16 cellular contexts compared by ENCODE assay signal in the genomic region with DNA sequence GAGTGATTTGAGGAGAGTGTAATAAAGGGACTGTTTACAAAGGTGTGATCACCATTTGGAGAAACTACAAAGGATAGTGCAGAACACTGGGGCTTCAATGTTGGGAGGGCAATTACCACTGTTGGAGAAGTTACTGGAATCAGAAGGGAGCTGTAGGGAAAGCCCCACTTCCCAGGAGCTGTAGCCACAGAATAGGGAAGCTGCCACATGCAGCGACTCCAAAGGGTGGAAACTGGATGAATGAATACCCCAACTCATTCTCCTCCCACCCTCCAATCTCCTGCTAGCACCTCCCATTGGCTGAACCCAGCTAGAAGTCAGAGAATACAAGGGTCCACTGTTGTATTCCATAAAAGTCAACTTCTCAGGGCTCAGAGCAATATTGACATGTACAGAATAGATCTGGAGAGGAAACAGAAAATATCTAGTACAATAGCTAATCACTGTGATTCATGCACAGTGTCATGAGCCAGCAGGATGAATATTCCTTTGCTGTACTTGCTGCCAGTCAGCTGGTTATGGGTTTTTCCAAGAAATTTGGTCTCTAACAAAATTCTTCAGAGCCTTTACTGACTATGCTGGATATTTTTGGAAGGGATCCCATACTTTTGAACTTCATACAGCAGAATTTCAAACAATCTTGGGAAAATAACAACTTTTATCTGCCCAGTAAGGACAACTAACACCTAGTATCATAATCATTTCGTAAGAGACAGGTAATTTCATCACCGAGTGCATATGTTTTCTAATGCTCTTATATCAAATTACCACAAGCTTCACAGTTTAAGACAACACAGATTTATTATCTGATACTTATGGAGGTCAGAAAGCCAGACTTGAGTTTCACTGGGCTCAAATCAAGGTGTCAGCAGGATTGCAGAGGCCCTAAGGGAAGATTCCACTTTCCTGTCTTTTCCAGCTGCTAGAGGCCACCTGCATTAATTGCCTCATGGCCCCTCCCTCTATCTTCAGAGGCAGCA. TPM values are rescaled to one million over a fixed set of nuclear protein-coding genes. Genes with fewer than 3 reads are reported as not detected.
DNase-seq lines count a peak whose midpoint lies in the region; ATAC-seq, FAIRE-seq and TF ChIP-seq lines count a peak whose summit lies in the region.
"Had no signal": no experiment of that assay in that cellular context is flagged by ENCODE, and none has a peak within 500 bp of the region (broad histone marks: within the 10 kb centered on the region; RNA-seq: fewer than 3 reads in every experiment).

No MANE protein-coding gene starts in this region.

- POLR2A ChIA-PET in endothelial cell of umbilical vein (lab: Charles Lee), result interaction anchor here (0.7 to 2.2 kb wide), 2 partner anchors 39 to 99 kb away, joined by 4 to 10 read pairs; partner anchors contain the start of genes CD274 and PDCD1LG2
- POLR2A ChIA-PET in HEK293T (lab: Yijun Ruan, JAX), result no interaction called here

- H3K9ac ChIP-seq in endothelial cell of umbilical vein (replicated peaks; ENCODE audit: extremely low read depth, insufficient read depth, low read length), result no peak overlapping the region

- BruUV-seq in endothelial cell of umbilical vein (replicated peaks; lab: Mats Ljungman, UMichigan), result TSS peak; percentile 43

- TF ChIP-seq CTCF in endothelial cell of umbilical vein (IDR thresholded peaks at IDR 0.05; ENCODE audit: extremely low read depth in 1 of 2, insufficient read depth in 1 of 2, low read depth in 1 of 2, low read length in 2 of 2) (no peak), omental fat pad (IDR thresholded peaks at IDR 0.05) (no peak), glutamatergic neuron (IDR thresholded peaks at IDR 0.05; ENCODE audit: partially characterized antibody, unreplicated experiment) (no peak), tibial artery (IDR thresholded peaks at IDR 0.05) (no peak)

- no peaks in the 10 kb centered on the region for H3K36me3 Mint-ChIP-seq in glutamatergic neuron (ENCODE audit: unreplicated experiment)
- no peaks in the 10 kb centered on the region for H3K36me3 Mint-ChIP-seq in activated T-cell treated with anti-CD3 and anti-CD28 coated beads, Interleukin-2, amount 50 U/mL, for 4 hours (ENCODE audit: insufficient read depth)

- no peak overlapping the region for H2AFZ ChIP-seq in endothelial cell of umbilical vein (ENCODE audit: low read depth, low read length)

- dilution Hi-C loops in endothelial cell of umbilical vein (cut with MboI; ENCODE audit: extremely low pct_ligation_motif_present, low sequenced_read_pairs), result no loop called here

- H3K27me3 ChIP-seq in endothelial cell of umbilical vein (ENCODE audit: control insufficient read depth in 2 of 2, insufficient read depth in 2 of 2, low read length in 2 of 2) (no peaks in the 10 kb centered on the region), tibial artery (no peaks in the 10 kb centered on the region)

- intact Hi-C loops in endothelial cell of umbilical vein (cut with micrococcal nuclease) (loop anchor here (1.0 kb wide), 1 partner anchor 40 kb away; the partner anchor contains the start of gene PDCD1LG2), tibial artery (cut with DNase I; ENCODE audit: low total_unique reads) (no loop called here)

- peaks cover 2% of the 10 kb centered on the region for H3K27me3 Mint-ChIP-seq in glutamatergic neuron (ENCODE audit: unreplicated experiment)
- H3K27me3 Mint-ChIP-seq in activated T-cell treated with anti-CD3 and anti-CD28 coated beads, Interleukin-2, amount 50 U/mL, for 4 hours (ENCODE audit: low read depth), result no peaks in the 10 kb centered on the region
- H3K27me3 Mint-ChIP-seq: progenitor cell of endocrine pancreas; stimulated activated naive CD8-positive, alpha-beta T cell treated with anti-CD3 and anti-CD28 coated beads, Interleukin-15, Interleukin-2, amounts not matched to agents 100 ng/mL and 50 ng/mL, for 24 hours had no signal

- H3K9me3 ChIP-seq in endothelial cell of umbilical vein (replicated peaks; ENCODE audit: control insufficient read depth, insufficient read depth, low read length), result no peaks in the 10 kb centered on the region
- H3K9me3 ChIP-seq in tibial artery, result no peaks in the 10 kb centered on the region

- no peaks in the 10 kb centered on the region for H3K4me1 Mint-ChIP-seq in glutamatergic neuron (ENCODE audit: low read depth, unreplicated experiment)
- peaks cover 7% of the 10 kb centered on the region for H3K4me1 Mint-ChIP-seq in activated T-cell treated with anti-CD3 and anti-CD28 coated beads, Interleukin-2, amount 50 U/mL, for 4 hours (ENCODE audit: low read depth)

- peak overlapping the region; percentile 42 for H3K27ac ChIP-seq in endothelial cell of umbilical vein (ENCODE audit: insufficient read depth, low read depth, low read length)
- H3K27ac ChIP-seq in tibial artery, result no peak overlapping the region
- H3K27ac ChIP-seq: C4-2B had no signal

- no peaks in the 10 kb centered on the region for H3K9me1 ChIP-seq in endothelial cell of umbilical vein (replicated peaks; ENCODE audit: control insufficient read depth, extremely low read depth, insufficient read depth, low read length)

- H3K4me3 ChIP-seq in endothelial cell of umbilical vein (replicated peaks in 1 of 3; ENCODE audit: insufficient read depth in 1 of 3, low read depth in 1 of 3, low read length in 3 of 3) (no peak overlapping the region), tibial artery (no peak overlapping the region)

- peak; percentile 78 for FAIRE-seq in endothelial cell of umbilical vein (lab: Jason Lieb, UNC)
- FAIRE-seq: TTC549 had no signal

- H3K4me3 Mint-ChIP-seq in glutamatergic neuron (ENCODE audit: unreplicated experiment), result no peak overlapping the region
- H3K4me3 Mint-ChIP-seq in activated T-cell treated with anti-CD3 and anti-CD28 coated beads, Interleukin-2, amount 50 U/mL, for 4 hours, result no peak overlapping the region
- H3K4me3 Mint-ChIP-seq: stimulated activated naive CD8-positive, alpha-beta T cell treated with anti-CD3 and anti-CD28 coated beads, Interleukin-15, Interleukin-2, amounts not matched to agents 100 ng/mL and 50 ng/mL, for 24 hours had no signal

- peaks cover 1% of the 10 kb centered on the region for H3K9me3 Mint-ChIP-seq in glutamatergic neuron (ENCODE audit: unreplicated experiment)
- no peaks in the 10 kb centered on the region for H3K9me3 Mint-ChIP-seq in activated T-cell treated with anti-CD3 and anti-CD28 coated beads, Interleukin-2, amount 50 U/mL, for 4 hours
- H3K9me3 Mint-ChIP-seq: stimulated activated naive CD8-positive, alpha-beta T cell treated with anti-CD3 and anti-CD28 coated beads, Interleukin-15, Interleukin-2, amounts not matched to agents 100 ng/mL and 50 ng/mL, for 24 hours had no signal

- CTCF ChIA-PET in endothelial cell of umbilical vein (lab: Charles Lee), result interaction anchor here (0.9 to 1.6 kb wide), 5 partner anchors 19 to 364 kb away, joined by 3 to 7 read pairs (median 5); no protein-coding TSS in a partner anchor
- CTCF ChIA-PET in HEK293T (lab: Yijun Ruan, JAX), result no interaction called here

- H3K4me1 ChIP-seq in endothelial cell of umbilical vein (ENCODE audit: control insufficient read depth, extremely low read depth, insufficient read depth, low read length) (peaks cover 39% of the 10 kb centered on the region), tibial artery (peaks cover 0 to 50% (median 14%) of the 10 kb centered on the region in 4 donors)

- H3K27ac Mint-ChIP-seq in glutamatergic neuron (ENCODE audit: unreplicated experiment), result no peak overlapping the region
- H3K27ac Mint-ChIP-seq: progenitor cell of endocrine pancreas; stimulated activated naive CD8-positive, alpha-beta T cell treated with anti-CD3 and anti-CD28 coated beads, Interleukin-15, Interleukin-2, amounts not matched to agents 100 ng/mL and 50 ng/mL, for 24 hours had no signal

- peak; percentile 73 for ATAC-seq in omental fat pad (ENCODE audit: low FRiP score)
- no peak for ATAC-seq in activated T-cell treated with anti-CD3 and anti-CD28 coated beads, Interleukin-2, amount 50 U/mL, for 4 hours

- H3K79me2 ChIP-seq in endothelial cell of umbilical vein (ENCODE audit: control insufficient read depth, insufficient read depth, low read length), result no peaks in the 10 kb centered on the region

- no peaks in the 10 kb centered on the region for H4K20me1 ChIP-seq in endothelial cell of umbilical vein (replicated peaks; ENCODE audit: control insufficient read depth, extremely low read depth, insufficient read depth, low read length)

- DNase-seq in ELF-1 (ENCODE audit: low read depth, low spot score), result peak; percentile 56
- peak; percentile 25 for DNase-seq in RKO (ENCODE audit: low spot score)
- peak; percentile 76 for DNase-seq in endothelial cell of umbilical vein (ENCODE audit: low read depth, low spot score)
- no peak for DNase-seq in omental fat pad (ENCODE audit: low spot score)
- no peak for DNase-seq in glutamatergic neuron
- DNase-seq in HEK293T (ENCODE audit: extremely low spot score), result no peak
- DNase-seq in tibial artery, result no peak
- DNase-seq in activated T-cell treated with anti-CD3 and anti-CD28 coated beads, Interleukin-2, amount 50 U/mL, for 4 hours, result no peak
- DNase-seq: effector memory CD4-positive, alpha-beta T cell; MV-4-11; NCI-H446 treated with DMSO at 0.1 percent for 48 hours; stimulated activated CD4-positive, alpha-beta T cell treated with anti-CD3 and anti-CD28 coated beads, Interleukin-4, amount 100 ng/mL, for 24 hours had no signal

- H3K4me2 ChIP-seq in endothelial cell of umbilical vein (ENCODE audit: insufficient read depth, low read length), result peak overlapping the region; percentile 0

- TF ChIP-seq POLR2A in endothelial cell of umbilical vein (IDR thresholded peaks at IDR 0.05; ENCODE audit: low read depth, low read length), result no peak

- H3K36me3 ChIP-seq in endothelial cell of umbilical vein (ENCODE audit: control insufficient read depth in 2 of 2, extremely low read depth in 1 of 2, insufficient read depth in 2 of 2, low read length in 2 of 2), result no peaks in the 10 kb centered on the region
- H3K36me3 ChIP-seq in tibial artery, result no peaks in the 10 kb centered on the region

TF ChIP-seq in endothelial cell of umbilical vein, 7 proteins besides CTCF, POLR2A, EP300 and RAD21 (continues in another document):
- no peak for TF ChIP-seq GATA2 (IDR thresholded peaks at IDR 0.05; ENCODE audit: insufficient read depth, insufficient read length, low read depth, low read length)

TF ChIP-seq in HEK293T, 16 proteins besides CTCF, POLR2A, EP300 and RAD21 (continues in another document):
- no peak for TF ChIP-seq FOXM1 (IDR thresholded peaks at IDR 0.05; ENCODE audit: borderline replicate concordance)

RNA-seq across cellular contexts. Expression of gene PDCD1LG2, which starts 39.6 kb away (rescaled TPM):
- 9.5 and 9.7 TPM in 2 replicates for total RNA-seq in endothelial cell of umbilical vein
- 7.9 and 9.6 TPM in 2 replicates for polyA plus RNA-seq in endothelial cell of umbilical vein
- polyA plus RNA-seq in endothelial cell of umbilical vein (2011; cell fraction: cytosol; rRNA removed), result 8.5 and 10.0 TPM in 2 replicates
- 8.6 and 9.5 TPM in 2 replicates for polyA plus RNA-seq in endothelial cell of umbilical vein (2011; cell fraction: nucleus; rRNA removed)
- polyA plus RNA-seq in endothelial cell of umbilical vein (2012), result 10.7 and 14.4 TPM in 2 replicates
- 15.5 and 22.7 TPM in 2 replicates for polyA minus RNA-seq in endothelial cell of umbilical vein
- polyA minus RNA-seq in endothelial cell of umbilical vein (2011; cell fraction: cytosol; rRNA and poly(A)+ RNA removed), result not detected
- 10.7 and 16.8 TPM in 2 replicates for polyA minus RNA-seq in endothelial cell of umbilical vein (2011; cell fraction: nucleus; rRNA and poly(A)+ RNA removed)
- total RNA-seq in omental fat pad, result 10 to 100 TPM in 1 of 4 donors, 1 to 10 TPM in 3; 3.5 to 10.7 (median 3.8) TPM
- total RNA-seq in glutamatergic neuron (ENCODE audit: unreplicated experiment), result not detected
- under 1 TPM in 2 of 3 donors, not detected in 1; 0.11 to 0.60 TPM for total RNA-seq in activated T-cell treated with anti-CD3 and anti-CD28 coated beads, Interleukin-2, amount 50 U/mL, for 4 hours
- total RNA-seq: progenitor cell of endocrine pancreas had no signal

Comparison
In these comparisons a context has a peak if more than half of its experiments do, and no peak if none do; other contexts are left out.
1. DNase-seq: peak in ELF-1 (single experiment), RKO (single experiment) and endothelial cell of umbilical vein (single experiment); none in omental fat pad (single experiment), glutamatergic neuron (single experiment), HEK293T (single experiment), tibial artery (0 of 2) and activated T-cell treated with anti-CD3 and anti-CD28 coated beads, Interleukin-2, amount 50 U/mL, for 4 hours (single experiment).